Comparison of ENCODE assay signal across 10 cellular contexts in genomic region chr12:79069009-79069408, GRCh38.
DNase-seq lines count a peak whose midpoint lies in the region; ATAC-seq and TF ChIP-seq lines count a peak whose summit lies in the region.
"Had no signal": no experiment of that assay in that cellular context is flagged by ENCODE, and none has a peak within 500 bp of the region (broad histone marks: within the 10 kb centered on the region; RNA-seq: fewer than 3 reads in every experiment).

No MANE protein-coding gene starts in this region.

- no peaks in the 10 kb centered on the region for H3K9me3 ChIP-seq in stomach

- ATAC-seq in GM19452 (IDR thresholded peaks at IDR 0.05; ENCODE audit: unreplicated experiment) (peak; percentile 98), HG02870 (IDR thresholded peaks at IDR 0.05; ENCODE audit: unreplicated experiment) (peak; percentile 96), HG03521 (IDR thresholded peaks at IDR 0.05; ENCODE audit: unreplicated experiment) (peak; percentile 95)
- ATAC-seq: HCT116 had no signal

- no peaks in the 10 kb centered on the region for H3K4me1 ChIP-seq in stomach

- TF ChIP-seq EP300 in stomach (IDR thresholded peaks at IDR 0.05) = no peak

- no peaks in the 10 kb centered on the region for H3K36me3 ChIP-seq in stomach

- in situ Hi-C loops in GM13977 (cut with MboI; ENCODE audit: low pct_unique_long_range_greater_than_20kb, low sequenced_read_pairs, unreplicated experiment) = no loop called here

- TF ChIP-seq CTCF in GM13977 (IDR thresholded peaks at IDR 0.05; ENCODE audit: extremely low read depth, insufficient read depth, missing control alignments) = no peak
- no peak for TF ChIP-seq CTCF in stomach (IDR thresholded peaks at IDR 0.05)

- intact Hi-C loops in stomach (cut with DNase I; ENCODE audit: low total_unique reads) = no loop called here

- H3K4me3 ChIP-seq in stomach = no peak overlapping the region

- DNase-seq in GM13977 (ENCODE audit: low spot score) (peak; percentile 12), stomach (no peak), middle frontal gyrus (ENCODE audit: extremely low spot score, low spot score) (no peak), NCI-H1694 treated with DMSO at 0.1 percent for 48 hours (lab: John Stamatoyannopoulos, UW) (no peak), AG08395 (ENCODE audit: low spot score) (no peak)
- DNase-seq: NCI-H1092 had no signal

- no peaks in the 10 kb centered on the region for H3K27me3 ChIP-seq in stomach

- no peak for TF ChIP-seq POLR2A in stomach (IDR thresholded peaks at IDR 0.05)

- H3K27ac ChIP-seq in stomach = no peak overlapping the region
